3 cellular contexts compared by ENCODE assay signal in the genomic region with DNA sequence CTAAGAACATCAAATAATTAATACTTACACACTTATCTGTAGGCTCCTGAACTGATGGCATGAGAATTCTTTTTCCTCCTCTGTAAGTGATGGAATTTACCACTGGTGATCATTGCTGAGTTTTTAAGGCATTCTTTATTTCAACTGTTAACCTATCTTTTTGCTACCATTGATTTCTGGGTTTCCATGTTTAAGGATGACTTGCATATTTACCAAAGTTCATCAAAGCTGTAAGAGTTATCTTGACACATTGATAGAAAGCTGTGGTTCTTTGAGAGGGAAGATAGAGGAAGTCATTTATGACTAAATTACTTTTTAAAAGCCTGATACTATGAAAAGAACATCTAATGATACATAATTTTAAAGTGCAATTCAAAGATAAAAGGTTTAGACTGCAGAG.
A peak's percentile ranks its signal among the peaks of the same experiment; 100 is the strongest.
TF ChIP-seq lines count a peak whose summit lies in the region.

No MANE protein-coding gene starts in this region.

TF ChIP-seq in A549, 52 proteins besides CTCF, POLR2A, EP300 and RAD21:
- TF ChIP-seq, protein P1, sequence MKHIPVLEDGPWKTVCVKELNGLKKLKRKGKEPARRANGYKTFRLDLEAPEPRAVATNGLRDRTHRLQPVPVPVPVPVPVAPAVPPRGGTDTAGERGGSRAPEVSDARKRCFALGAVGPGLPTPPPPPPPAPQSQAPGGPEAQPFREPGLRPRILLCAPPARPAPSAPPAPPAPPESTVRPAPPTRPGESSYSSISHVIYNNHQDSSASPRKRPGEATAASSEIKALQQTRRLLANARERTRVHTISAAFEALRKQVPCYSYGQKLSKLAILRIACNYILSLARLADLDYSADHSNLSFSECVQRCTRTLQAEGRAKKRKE (CRISPR knock-in tag; IDR thresholded peaks at IDR 0.05; ENCODE audit: low read depth), result no peak
- TF ChIP-seq SMC3 (IDR thresholded peaks at IDR 0.05), result no peak
- TF ChIP-seq NFE2L2 (conservative IDR thresholded peaks at IDR 0.05; ENCODE audit: low read length), result peak; percentile 93
- TF ChIP-seq ZFP36 (IDR thresholded peaks at IDR 0.05; ENCODE audit: borderline replicate concordance, partially characterized antibody), result no peak
- TF ChIP-seq KDM5A (IDR thresholded peaks at IDR 0.05), result no peak
- peak; percentile 69 for TF ChIP-seq MAFK (IDR thresholded peaks at IDR 0.05; ENCODE audit: partially characterized antibody)

TF ChIP-seq in IMR-90, 13 proteins besides CTCF, POLR2A, EP300 and RAD21:
- TF ChIP-seq, protein P2, sequence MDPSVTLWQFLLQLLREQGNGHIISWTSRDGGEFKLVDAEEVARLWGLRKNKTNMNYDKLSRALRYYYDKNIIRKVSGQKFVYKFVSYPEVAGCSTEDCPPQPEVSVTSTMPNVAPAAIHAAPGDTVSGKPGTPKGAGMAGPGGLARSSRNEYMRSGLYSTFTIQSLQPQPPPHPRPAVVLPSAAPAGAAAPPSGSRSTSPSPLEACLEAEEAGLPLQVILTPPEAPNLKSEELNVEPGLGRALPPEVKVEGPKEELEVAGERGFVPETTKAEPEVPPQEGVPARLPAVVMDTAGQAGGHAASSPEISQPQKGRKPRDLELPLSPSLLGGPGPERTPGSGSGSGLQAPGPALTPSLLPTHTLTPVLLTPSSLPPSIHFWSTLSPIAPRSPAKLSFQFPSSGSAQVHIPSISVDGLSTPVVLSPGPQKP (IDR thresholded peaks at IDR 0.05; ENCODE audit: borderline replicate concordance, low read depth, low read length), result no peak
- peak; percentile 81 for TF ChIP-seq NFE2L2 (IDR thresholded peaks at IDR 0.05; ENCODE audit: low read depth, low read length)

TF ChIP-seq in K562, 482 proteins besides CTCF, POLR2A, EP300 and RAD21:
- no peak for TF ChIP-seq RBBP5 (IDR thresholded peaks at IDR 0.05; ENCODE audit: borderline replicate concordance, insufficient read depth, low read length, poor library complexity, severe bottlenecking)
- TF ChIP-seq RB1 (IDR thresholded peaks at IDR 0.05; ENCODE audit: low read depth), result no peak
- TF ChIP-seq, protein P3, sequence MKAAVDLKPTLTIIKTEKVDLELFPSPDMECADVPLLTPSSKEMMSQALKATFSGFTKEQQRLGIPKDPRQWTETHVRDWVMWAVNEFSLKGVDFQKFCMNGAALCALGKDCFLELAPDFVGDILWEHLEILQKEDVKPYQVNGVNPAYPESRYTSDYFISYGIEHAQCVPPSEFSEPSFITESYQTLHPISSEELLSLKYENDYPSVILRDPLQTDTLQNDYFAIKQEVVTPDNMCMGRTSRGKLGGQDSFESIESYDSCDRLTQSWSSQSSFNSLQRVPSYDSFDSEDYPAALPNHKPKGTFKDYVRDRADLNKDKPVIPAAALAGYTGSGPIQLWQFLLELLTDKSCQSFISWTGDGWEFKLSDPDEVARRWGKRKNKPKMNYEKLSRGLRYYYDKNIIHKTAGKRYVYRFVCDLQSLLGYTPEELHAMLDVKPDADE (conservative IDR thresholded peaks at IDR 0.05; ENCODE audit: control insufficient read depth, low read depth, low read length), result no peak
- peak; percentile 17; the same call in 1 of the 2 replicates for TF ChIP-seq NFE2L1 (tag; IDR thresholded peaks at IDR 0.05; ENCODE audit: borderline replicate concordance, low read depth)
- TF ChIP-seq, protein P4, sequence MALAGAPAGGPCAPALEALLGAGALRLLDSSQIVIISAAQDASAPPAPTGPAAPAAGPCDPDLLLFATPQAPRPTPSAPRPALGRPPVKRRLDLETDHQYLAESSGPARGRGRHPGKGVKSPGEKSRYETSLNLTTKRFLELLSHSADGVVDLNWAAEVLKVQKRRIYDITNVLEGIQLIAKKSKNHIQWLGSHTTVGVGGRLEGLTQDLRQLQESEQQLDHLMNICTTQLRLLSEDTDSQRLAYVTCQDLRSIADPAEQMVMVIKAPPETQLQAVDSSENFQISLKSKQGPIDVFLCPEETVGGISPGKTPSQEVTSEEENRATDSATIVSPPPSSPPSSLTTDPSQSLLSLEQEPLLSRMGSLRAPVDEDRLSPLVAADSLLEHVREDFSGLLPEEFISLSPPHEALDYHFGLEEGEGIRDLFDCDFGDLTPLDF (CRISPR knock-in tag; IDR thresholded peaks at IDR 0.05), result no peak
- no peak for TF ChIP-seq TEAD1 (CRISPR knock-in tag; IDR thresholded peaks at IDR 0.05)
- TF ChIP-seq, protein P5, sequence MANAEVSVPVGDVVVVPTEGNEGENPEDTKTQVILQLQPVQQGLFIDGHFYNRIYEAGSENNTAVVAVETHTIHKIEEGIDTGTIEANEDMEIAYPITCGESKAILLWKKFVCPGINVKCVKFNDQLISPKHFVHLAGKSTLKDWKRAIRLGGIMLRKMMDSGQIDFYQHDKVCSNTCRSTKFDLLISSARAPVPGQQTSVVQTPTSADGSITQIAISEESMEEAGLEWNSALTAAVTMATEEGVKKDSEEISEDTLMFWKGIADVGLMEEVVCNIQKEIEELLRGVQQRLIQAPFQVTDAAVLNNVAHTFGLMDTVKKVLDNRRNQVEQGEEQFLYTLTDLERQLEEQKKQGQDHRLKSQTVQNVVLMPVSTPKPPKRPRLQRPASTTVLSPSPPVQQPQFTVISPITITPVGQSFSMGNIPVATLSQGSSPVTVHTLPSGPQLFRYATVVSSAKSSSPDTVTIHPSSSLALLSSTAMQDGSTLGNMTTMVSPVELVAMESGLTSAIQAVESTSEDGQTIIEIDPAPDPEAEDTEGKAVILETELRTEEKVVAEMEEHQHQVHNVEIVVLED (CRISPR knock-in tag; IDR thresholded peaks at IDR 0.05), result no peak
- TF ChIP-seq KAT8 (IDR thresholded peaks at IDR 0.05; ENCODE audit: low read depth), result no peak
